In genomic region chr16:66692341-66692740, GRCh38 we compare ENCODE assay signal across 19 cellular contexts. TPM values are rescaled to one million over a fixed set of nuclear protein-coding genes. Genes with fewer than 3 reads are reported as not detected.
A peak's percentile ranks its signal among the peaks of the same experiment; 100 is the strongest.
DNase-seq lines count a peak whose midpoint lies in the region; ATAC-seq, FAIRE-seq and TF ChIP-seq lines count a peak whose summit lies in the region.
"Had no signal": no experiment of that assay in that cellular context is flagged by ENCODE, and none has a peak within 500 bp of the region (broad histone marks: within the 10 kb centered on the region; RNA-seq: fewer than 3 reads in every experiment).

No MANE protein-coding gene starts in this region.

- H2AFZ ChIP-seq in H1 (ENCODE audit: low read length), result no peak overlapping the region

- H3K4me3 Mint-ChIP-seq in MCF 10A (ENCODE audit: unreplicated experiment), result no peak overlapping the region
- no peak overlapping the region for H3K4me3 Mint-ChIP-seq in activated T-cell treated with anti-CD3 and anti-CD28 coated beads, Interleukin-2, amount 50 U/mL, for 72 hours
- H3K4me3 Mint-ChIP-seq: B cell; CD4-positive, CD25-positive, alpha-beta regulatory T cell had no signal

- no peak overlapping the region for H4K8ac ChIP-seq in H1 (ENCODE audit: extremely low read depth, insufficient read depth, low read length)
- no peak overlapping the region for H4K8ac ChIP-seq in mesendoderm (ENCODE audit: low read depth, low read length)

- H3K27ac ChIP-seq in breast epithelium (no peak overlapping the region), H1 (ENCODE audit: low read depth, low read length) (no peak overlapping the region), mesendoderm (ENCODE audit: low read depth, low read length) (no peak overlapping the region), heart right ventricle (no peak overlapping the region)
- H3K27ac ChIP-seq: 22Rv1, HL-60 had no signal

- H3K9me3 ChIP-seq in breast epithelium, result no peaks in the 10 kb centered on the region
- no peaks in the 10 kb centered on the region for H3K9me3 ChIP-seq in H1 (ENCODE audit: insufficient read depth in 2 of 2, low read depth in 1 of 2, low read length in 1 of 2)
- no peaks in the 10 kb centered on the region for H3K9me3 ChIP-seq in heart right ventricle

- intact Hi-C loops in MCF 10A (cut with micrococcal nuclease) (no loop called here), breast epithelium (cut with DNase I; ENCODE audit: low total_unique reads) (no loop called here), heart right ventricle (cut with DNase I) (no loop called here)

- H3K27me3 ChIP-seq in breast epithelium (no peaks in the 10 kb centered on the region), H1 (replicated peaks in 1 of 4; ENCODE audit: control insufficient read depth in 3 of 4, extremely low read depth in 1 of 4, insufficient read depth in 3 of 4, low read length in 3 of 4) (no peaks in the 10 kb centered on the region; a peak in 1 of 7 replicates), mesendoderm (ENCODE audit: insufficient read depth, low read length, poor library complexity) (no peaks in the 10 kb centered on the region), heart right ventricle (no peaks in the 10 kb centered on the region)

- 0 out of 4 replicates have a peak overlapping the region, but pooled peaks of 1 of the 2 experiments have one; percentile 13 for H3K4me2 ChIP-seq in H1 (ENCODE audit: insufficient read depth in 1 of 2, low read depth in 2 of 2, low read length in 2 of 2)
- H3K4me2 ChIP-seq in mesendoderm (ENCODE audit: low read length), result no peak overlapping the region

- no peaks in the 10 kb centered on the region for H3K9me3 Mint-ChIP-seq in MCF 10A (ENCODE audit: unreplicated experiment)
- H3K9me3 Mint-ChIP-seq in activated T-cell treated with anti-CD3 and anti-CD28 coated beads, Interleukin-2, amount 50 U/mL, for 72 hours, result no peaks in the 10 kb centered on the region
- H3K9me3 Mint-ChIP-seq: CD4-positive, CD25-positive, alpha-beta regulatory T cell had no signal

- CTCF ChIA-PET in MCF 10A (lab: Yijun Ruan, JAX) (interaction anchor here (1.0 to 7.4 kb wide), 6 partner anchors 11 to 42 kb away, joined by 3 to 69 read pairs (median 4); no protein-coding TSS in a partner anchor), H1 (lab: Charles Lee; ENCODE audit: partially characterized antibody) (interaction anchor here (1.1 to 2.6 kb wide), 2 partner anchors 29 to 175 kb away, joined by 7 read pairs; no protein-coding TSS in a partner anchor)

- H4K91ac ChIP-seq in H1 (replicated peaks; ENCODE audit: insufficient read length, low read length), result no peak overlapping the region

- H3K23ac ChIP-seq in H1 (ENCODE audit: insufficient read length) (no peak overlapping the region), mesendoderm (ENCODE audit: low read length) (no peak overlapping the region)

- H3K4me3 ChIP-seq in breast epithelium (no peak overlapping the region), H1 (ENCODE audit: extremely low read depth in 1 of 4, insufficient read depth in 2 of 4, low read depth in 3 of 4, low read length in 4 of 4) (no peak overlapping the region), mesendoderm (ENCODE audit: low read length) (no peak overlapping the region), heart right ventricle (no peak overlapping the region)

- TF ChIP-seq POLR2A in breast epithelium (IDR thresholded peaks at IDR 0.05) (no peak), H1 (IDR thresholded peaks at IDR 0.05; ENCODE audit: control extremely low read depth in 1 of 2, low read depth in 2 of 2, low read length in 2 of 2) (no peak)

- peaks cover 0 to 13% of the 10 kb centered on the region in 2 experiments for H4K20me1 ChIP-seq in H1 (replicated peaks in 1 of 2; ENCODE audit: control insufficient read depth in 1 of 2, insufficient read depth in 2 of 2, low read length in 2 of 2)

- H2BK20ac ChIP-seq in H1 (ENCODE audit: low read length), result no peak overlapping the region

- H3K56ac ChIP-seq in H1 (replicated peaks; ENCODE audit: insufficient read length, low read depth, low read length) (no peak overlapping the region), mesendoderm (ENCODE audit: low read length) (peak overlapping the region; percentile 15)

- no peak overlapping the region for H2AK5ac ChIP-seq in H1 (ENCODE audit: low read depth, low read length)
- H2AK5ac ChIP-seq in mesendoderm (ENCODE audit: low read length), result no peak overlapping the region

- H3K18ac ChIP-seq in H1 (ENCODE audit: extremely low read depth, low read length) (0 out of 2 replicates have a peak overlapping the region, but pooled peaks have one; percentile 0), mesendoderm (ENCODE audit: low read length) (no peak overlapping the region)

- ATAC-seq in activated T-cell treated with anti-CD3 and anti-CD28 coated beads, Interleukin-2, amount 50 U/mL, for 72 hours (replicated peaks in 1 of 2), result no peak
- ATAC-seq in heart right ventricle, result no peak

- H3K23me2 ChIP-seq in H1 (ENCODE audit: low read depth, low read length), result peaks cover 12% of the 10 kb centered on the region; the same call in 1 of the 2 replicates

- FAIRE-seq in H1 (lab: Jason Lieb, UNC), result no peak
- FAIRE-seq in urothelium cell line (lab: Jason Lieb, UNC), result no peak
- FAIRE-seq: RCC 7860 had no signal

- DNase-seq in MCF 10A (ENCODE audit: unreplicated experiment) (peak; percentile 94), breast epithelium (ENCODE audit: low spot score in 2 of 2) (no peak), H1 (ENCODE audit: low read depth in 1 of 2, low spot score in 2 of 2) (no peak), mesendoderm (peak; percentile 40), NCI-H510A treated with DMSO at 0.1 percent for 48 hours (lab: John Stamatoyannopoulos, UW) (no peak), urothelium cell line (ENCODE audit: low spot score) (no peak), heart right ventricle (no peak)
- no peak for DNase-seq in activated T-cell treated with anti-CD3 and anti-CD28 coated beads, Interleukin-2, amount 50 U/mL, for 72 hours
- DNase-seq: CD4-positive, CD25-positive, alpha-beta regulatory T cell; DMS53; H7; NCI-H1436; NCI-H2029; NCI-H510A; SIG-M5 had no signal

- TF ChIP-seq EP300 in H1 (IDR thresholded peaks at IDR 0.05; ENCODE audit: borderline replicate concordance in 1 of 2, low read depth in 2 of 2, low read length in 2 of 2), result no peak

- no peak overlapping the region for H3K4ac ChIP-seq in H1 (replicated peaks; ENCODE audit: insufficient read length, low read depth, low read length)
- no peak overlapping the region for H3K4ac ChIP-seq in mesendoderm (ENCODE audit: low read depth, low read length)

- H3K36me3 ChIP-seq in breast epithelium (no peaks in the 10 kb centered on the region), H1 (ENCODE audit: control insufficient read depth in 2 of 4, insufficient read depth in 4 of 4, low read length in 3 of 4) (no peaks in the 10 kb centered on the region), mesendoderm (ENCODE audit: control insufficient read depth, insufficient read depth, low read length) (no peaks in the 10 kb centered on the region), heart right ventricle (no peaks in the 10 kb centered on the region)

- H3K36me3 Mint-ChIP-seq in MCF 10A (ENCODE audit: insufficient read depth, unreplicated experiment), result no peaks in the 10 kb centered on the region
- no peaks in the 10 kb centered on the region for H3K36me3 Mint-ChIP-seq in activated T-cell treated with anti-CD3 and anti-CD28 coated beads, Interleukin-2, amount 50 U/mL, for 72 hours (ENCODE audit: insufficient read depth in 2 of 2)
- H3K36me3 Mint-ChIP-seq: CD4-positive, CD25-positive, alpha-beta regulatory T cell had no signal

- no peak for TF ChIP-seq RAD21 in H1 (IDR thresholded peaks at IDR 0.05 in 1 of 2, conservative IDR thresholded peaks at IDR 0.05 in 1 of 2; ENCODE audit: low read depth in 2 of 2, low read length in 2 of 2)

- H4K5ac ChIP-seq in H1 (ENCODE audit: insufficient read length, low read depth, low read length), result no peak overlapping the region
- no peak overlapping the region for H4K5ac ChIP-seq in mesendoderm (ENCODE audit: low read length)

- 83% methylated on average over 6 of the region's 6 CpGs; no CpG with 5 or more reads in 1 of the 2 experiments for WGBS in H1 (ENCODE audit: extremely low coverage in 1 of 2, insufficient coverage in 1 of 2, insufficient read length in 1 of 2, insufficient replicate concordance in 2 of 2, low coverage in 1 of 2, low lambda C conversion rate in 2 of 2, missing lambda C conversion rate in 1 of 2), 2 experiments
- WGBS in mesendoderm (ENCODE audit: extremely low coverage, insufficient coverage, low lambda C conversion rate), result no CpG with 5 or more reads among the region's 6 CpGs
- 93 to 96% methylated on average over 6 of the region's 6 CpGs for WGBS in heart right ventricle, 2 donors

- POLR2A ChIA-PET in MCF 10A (lab: Yijun Ruan, JAX) (interaction anchor here (0.8 to 1.5 kb wide), 3 partner anchors 11 to 285 kb away, joined by 3 to 6 read pairs (median 6); no protein-coding TSS in a partner anchor), H1 (lab: Charles Lee; ENCODE audit: partially characterized antibody) (interaction anchor here (0.7 to 1.0 kb wide), 4 partner anchors 9 to 138 kb away, joined by 3 to 5 read pairs (median 4); partner anchors contain the start of gene NAE1)

- H3K9ac ChIP-seq in H1 (replicated peaks in 1 of 4; ENCODE audit: extremely low read depth in 1 of 4, low read depth in 3 of 4, low read length in 3 of 4), result no peak overlapping the region
- H3K9ac ChIP-seq in mesendoderm (ENCODE audit: low read length), result no peak overlapping the region

- no peak overlapping the region for H2BK5ac ChIP-seq in H1 (ENCODE audit: low read depth, low read length)
- no peak overlapping the region for H2BK5ac ChIP-seq in mesendoderm (ENCODE audit: low read length)

- H2BK120ac ChIP-seq in H1 (replicated peaks; ENCODE audit: low read depth, low read length), result no peak overlapping the region
- H2BK120ac ChIP-seq in mesendoderm (ENCODE audit: low read depth, low read length), result no peak overlapping the region

- H2BK15ac ChIP-seq in H1 (ENCODE audit: low read length) (no peak overlapping the region), mesendoderm (replicated peaks; ENCODE audit: low read depth) (no peak overlapping the region)

- peaks cover 0 to 62% of the 10 kb centered on the region in 2 experiments; a peak in 2 of 4 replicates for H3K79me2 ChIP-seq in H1 (ENCODE audit: control insufficient read depth in 1 of 2, insufficient read depth in 2 of 2, low read length in 2 of 2)
- peaks cover 1% of the 10 kb centered on the region for H3K79me2 ChIP-seq in mesendoderm (ENCODE audit: control insufficient read depth, insufficient read depth, low read length)

- H2BK12ac ChIP-seq in H1 (ENCODE audit: low read depth, low read length), result no peak overlapping the region

- H3K79me1 ChIP-seq in H1 (ENCODE audit: low read depth, low read length) (peaks cover 17% of the 10 kb centered on the region), mesendoderm (ENCODE audit: low read length) (peaks cover 8% of the 10 kb centered on the region)

- H3K4me1 ChIP-seq in breast epithelium (peaks cover 0 to 9% of the 10 kb centered on the region in 2 donors), H1 (replicated peaks in 1 of 4; ENCODE audit: control insufficient read depth in 3 of 4, insufficient read depth in 4 of 4, low read length in 3 of 4) (peaks cover 5 to 18% (median 9%) of the 10 kb centered on the region in 4 experiments), mesendoderm (ENCODE audit: control insufficient read depth, low read depth, low read length) (no peaks in the 10 kb centered on the region), heart right ventricle (peaks cover 4 to 21% (median 15%) of the 10 kb centered on the region in 9 donors)

- TF ChIP-seq CTCF in MCF 10A (IDR thresholded peaks at IDR 0.05; ENCODE audit: unreplicated experiment), result no peak
- no peak for TF ChIP-seq CTCF in breast epithelium (IDR thresholded peaks at IDR 0.05)
- TF ChIP-seq CTCF in H1 (IDR thresholded peaks at IDR 0.05; ENCODE audit: control extremely low read depth in 1 of 3, insufficient read depth in 1 of 3, low read depth in 1 of 3, low read length in 3 of 3), result no peak
- no peak for TF ChIP-seq CTCF in heart right ventricle (IDR thresholded peaks at IDR 0.05)

- H3K27ac Mint-ChIP-seq in MCF 10A (ENCODE audit: low read depth, unreplicated experiment), result no peak overlapping the region
- no peak overlapping the region for H3K27ac Mint-ChIP-seq in activated T-cell treated with anti-CD3 and anti-CD28 coated beads, Interleukin-2, amount 50 U/mL, for 72 hours
- H3K27ac Mint-ChIP-seq: B cell; CD4-positive, CD25-positive, alpha-beta regulatory T cell had no signal

- no peak overlapping the region for H3K14ac ChIP-seq in H1 (ENCODE audit: insufficient read length)

- peaks cover 19% of the 10 kb centered on the region for H3K4me1 Mint-ChIP-seq in MCF 10A (ENCODE audit: insufficient read depth, unreplicated experiment)
- H3K4me1 Mint-ChIP-seq in activated T-cell treated with anti-CD3 and anti-CD28 coated beads, Interleukin-2, amount 50 U/mL, for 72 hours (ENCODE audit: low read depth), result peaks cover 19% of the 10 kb centered on the region

- BruUV-seq in MCF 10A (replicated peaks; lab: Mats Ljungman, UMichigan), result no TSS peak

- H3K27me3 Mint-ChIP-seq in MCF 10A (ENCODE audit: insufficient read depth, unreplicated experiment), result no peaks in the 10 kb centered on the region
- peaks cover 16% of the 10 kb centered on the region for H3K27me3 Mint-ChIP-seq in activated T-cell treated with anti-CD3 and anti-CD28 coated beads, Interleukin-2, amount 50 U/mL, for 72 hours (ENCODE audit: low read depth)

RNA-seq across cellular contexts. Expression of gene CMTM4, which starts 4.2 kb away (rescaled TPM):
- 27.2 and 36.7 TPM in 2 replicates for total RNA-seq in MCF 10A (2022)
- total RNA-seq in breast epithelium, result 10 to 100 TPM; 12.5 to 35.4 (median 33.7) TPM
- total RNA-seq in H1 (2021; fragmentation: NEBNext Ultra II Directional; extraction: Animal tissue kit (Norgen Biotek cat#: 25700)), result 49.4 and 51.7 TPM in 2 replicates
- polyA plus RNA-seq in H1 (2011; rRNA removed), result 35.3 and 46.7 TPM in 2 replicates
- 45.2 TPM for polyA plus RNA-seq in H1 (2011; cell fraction: cytosol; rRNA removed)
- polyA plus RNA-seq in H1 (2011; cell fraction: nucleus; rRNA removed), result 57.9 TPM
- 24.9 to 31.1 TPM (median 30.7 TPM) in 4 replicates for polyA plus RNA-seq in H1 (2012, experiment 1 of 2)
- 6.3 TPM for polyA plus RNA-seq in H1 (2012, experiment 2 of 2)
- polyA plus RNA-seq in H1 (2013, experiment 1 of 2), result 21.7 TPM
- polyA plus RNA-seq in H1 (2013, experiment 2 of 2), result 24.2 TPM
- polyA minus RNA-seq in H1 (2011; rRNA and poly(A)+ RNA removed), result 78.5 and 82.0 TPM in 2 replicates
- 50.3 TPM for polyA minus RNA-seq in H1 (2011; cell fraction: cytosol; rRNA and poly(A)+ RNA removed)
- polyA minus RNA-seq in H1 (2011; cell fraction: nucleus; rRNA and poly(A)+ RNA removed), result 41.4 TPM
- polyA plus RNA-seq in mesendoderm (2013, experiment 1 of 2), result 16.1 TPM
- polyA plus RNA-seq in mesendoderm (2013, experiment 2 of 2), result 16.3 TPM
- 1 to 10 TPM; 3.7 to 3.9 TPM for total RNA-seq in activated T-cell treated with anti-CD3 and anti-CD28 coated beads, Interleukin-2, amount 50 U/mL, for 72 hours
- total RNA-seq in heart right ventricle, result 10 to 100 TPM in 8 of 10 donors, 1 to 10 TPM in 2; 7.3 to 14.6 (median 12.1) TPM
- 1 to 10 TPM; 4.5 to 4.6 TPM for polyA plus RNA-seq in heart right ventricle

RNA-seq across cellular contexts. Expression of gene DYNC1LI2, which starts 59.1 kb away (rescaled TPM):
- total RNA-seq in MCF 10A (2022), result 97.7 and 106 TPM in 2 replicates
- total RNA-seq in breast epithelium, result 100 to 1,000 TPM; 153 to 172 (median 156) TPM
- total RNA-seq in H1 (2021; fragmentation: NEBNext Ultra II Directional; extraction: Animal tissue kit (Norgen Biotek cat#: 25700)), result 70.8 and 72.4 TPM in 2 replicates
- polyA plus RNA-seq in H1 (2011; rRNA removed), result 35.0 and 40.7 TPM in 2 replicates
- polyA plus RNA-seq in H1 (2011; cell fraction: cytosol; rRNA removed), result 62.3 TPM
- polyA plus RNA-seq in H1 (2011; cell fraction: nucleus; rRNA removed), result 127 TPM
- 39.4 to 67.1 TPM (median 53.4 TPM) in 4 replicates for polyA plus RNA-seq in H1 (2012, experiment 1 of 2)
- 5.2 TPM for polyA plus RNA-seq in H1 (2012, experiment 2 of 2)
- 164 TPM for polyA plus RNA-seq in H1 (2013, experiment 1 of 2)
- polyA plus RNA-seq in H1 (2013, experiment 2 of 2), result 158 TPM
- 55.7 and 90.7 TPM in 2 replicates for polyA minus RNA-seq in H1 (2011; rRNA and poly(A)+ RNA removed)
- polyA minus RNA-seq in H1 (2011; cell fraction: cytosol; rRNA and poly(A)+ RNA removed), result 28.7 TPM
- polyA minus RNA-seq in H1 (2011; cell fraction: nucleus; rRNA and poly(A)+ RNA removed), result 84.2 TPM
- 150 TPM for polyA plus RNA-seq in mesendoderm (2013, experiment 1 of 2)
- polyA plus RNA-seq in mesendoderm (2013, experiment 2 of 2), result 159 TPM
- 10 to 100 TPM; 60.0 to 67.6 TPM for total RNA-seq in activated T-cell treated with anti-CD3 and anti-CD28 coated beads, Interleukin-2, amount 50 U/mL, for 72 hours
- 100 to 1,000 TPM in 2 of 10 donors, 10 to 100 TPM in 8; 70.4 to 109 (median 89.0) TPM for total RNA-seq in heart right ventricle
- 10 to 100 TPM; 27.2 to 53.9 TPM for polyA plus RNA-seq in heart right ventricle

Comparison
In these comparisons a context has a peak if more than half of its experiments do, and no peak if none do; other contexts are left out.
1. DNase-seq: peak in MCF 10A (single experiment) and mesendoderm (single experiment); none in breast epithelium (0 of 2), H1 (0 of 2), activated T-cell treated with anti-CD3 and anti-CD28 coated beads, Interleukin-2, amount 50 U/mL, for 72 hours (0 of 2), NCI-H510A treated with DMSO at 0.1 percent for 48 hours (single experiment), urothelium cell line (single experiment) and heart right ventricle (0 of 2).